Comparison of ENCODE assay signal across 11 cellular contexts in genomic region chr22:31627223-31627731, GRCh38. TPM values are rescaled to one million over a fixed set of nuclear protein-coding genes. Genes with fewer than 3 reads are reported as not detected.
DNase-seq lines count a peak whose midpoint lies in the region; ATAC-seq and TF ChIP-seq lines count a peak whose summit lies in the region.
"Had no signal": no experiment of that assay in that cellular context is flagged by ENCODE, and none has a peak within 500 bp of the region (broad histone marks: within the 10 kb centered on the region; RNA-seq: fewer than 3 reads in every experiment).

No MANE protein-coding gene starts in this region.

- no peaks in the 10 kb centered on the region for H3K9me3 Mint-ChIP-seq in T-helper 2 cell treated with Interferon-gamma antibody and Interleukin-4, amounts not matched to agents 5 μg/mL and 100 μg/mL, for 36 hours
- no peaks in the 10 kb centered on the region for H3K9me3 Mint-ChIP-seq in stimulated activated memory B cell treated with anti-CD40 and anti-IgM and Interleukin-4, amounts not matched to agents 10 μg/mL and 1 μg/mL and 100 μg/mL, for 72 hours

- H3K36me3 Mint-ChIP-seq in T-helper 2 cell treated with Interferon-gamma antibody and Interleukin-4, amounts not matched to agents 5 μg/mL and 100 μg/mL, for 36 hours (ENCODE audit: low read depth) = peaks cover 9% of the 10 kb centered on the region
- peaks cover 29% of the 10 kb centered on the region for H3K36me3 Mint-ChIP-seq in stimulated activated memory B cell treated with anti-CD40 and anti-IgM and Interleukin-4, amounts not matched to agents 10 μg/mL and 1 μg/mL and 100 μg/mL, for 72 hours

- H3K27me3 Mint-ChIP-seq in T-helper 2 cell treated with Interferon-gamma antibody and Interleukin-4, amounts not matched to agents 5 μg/mL and 100 μg/mL, for 36 hours (ENCODE audit: low read depth) = no peaks in the 10 kb centered on the region
- no peaks in the 10 kb centered on the region for H3K27me3 Mint-ChIP-seq in stimulated activated memory B cell treated with anti-CD40 and anti-IgM and Interleukin-4, amounts not matched to agents 10 μg/mL and 1 μg/mL and 100 μg/mL, for 72 hours

- no peaks in the 10 kb centered on the region for H3K27me3 ChIP-seq in gastroesophageal sphincter
- H3K27me3 ChIP-seq: tibial artery had no signal

- no peaks in the 10 kb centered on the region for H3K9me3 ChIP-seq in gastroesophageal sphincter
- H3K9me3 ChIP-seq: tibial artery had no signal

- ATAC-seq in gastroesophageal sphincter = no peak
- no peak for ATAC-seq in stimulated activated memory B cell treated with anti-CD40 and anti-IgM and Interleukin-4, amounts not matched to agents 10 μg/mL and 1 μg/mL and 100 μg/mL, for 72 hours
- no peak for ATAC-seq in GM18867 (IDR thresholded peaks at IDR 0.05; ENCODE audit: unreplicated experiment)
- ATAC-seq in GM21390 (IDR thresholded peaks at IDR 0.05; ENCODE audit: unreplicated experiment) = no peak

- H3K4me3 ChIP-seq in gastroesophageal sphincter = no peak overlapping the region
- H3K4me3 ChIP-seq: tibial artery had no signal

- H3K36me3 ChIP-seq in gastroesophageal sphincter = peaks cover 0 to 8% of the 10 kb centered on the region in 2 donors

- H3K4me1 ChIP-seq in gastroesophageal sphincter = peaks cover 4 to 71% (median 35%) of the 10 kb centered on the region in 3 donors

- H3K27ac ChIP-seq in VCaP (peak overlapping the region; percentile 30; the same call in 1 of the 2 replicates), gastroesophageal sphincter (peak overlapping the region in 3 of 4 donors; percentile 51 to 59 (median 59))

- H3K27ac Mint-ChIP-seq in T-helper 2 cell treated with Interferon-gamma antibody and Interleukin-4, amounts not matched to agents 5 μg/mL and 100 μg/mL, for 36 hours = peak overlapping the region; percentile 65
- peak overlapping the region; percentile 85 for H3K27ac Mint-ChIP-seq in stimulated activated memory B cell treated with anti-CD40 and anti-IgM and Interleukin-4, amounts not matched to agents 10 μg/mL and 1 μg/mL and 100 μg/mL, for 72 hours

- no peak overlapping the region for H3K4me3 Mint-ChIP-seq in T-helper 2 cell treated with Interferon-gamma antibody and Interleukin-4, amounts not matched to agents 5 μg/mL and 100 μg/mL, for 36 hours
- H3K4me3 Mint-ChIP-seq in stimulated activated memory B cell treated with anti-CD40 and anti-IgM and Interleukin-4, amounts not matched to agents 10 μg/mL and 1 μg/mL and 100 μg/mL, for 72 hours = no peak overlapping the region

- TF ChIP-seq EP300 in gastroesophageal sphincter (IDR thresholded peaks at IDR 0.05) = no peak

- no CpG with 5 or more reads among the region's 8 CpGs for WGBS in gastroesophageal sphincter (ENCODE audit: low coverage in 1 of 2), 2 donors

- DNase-seq in T-helper 2 cell treated with Interferon-gamma antibody and Interleukin-4, amounts not matched to agents 5 μg/mL and 100 μg/mL, for 36 hours (ENCODE audit: low spot score) = no peak
- no peak for DNase-seq in T-helper 2 cell
- DNase-seq in germinal center (ENCODE audit: low spot score) = no peak
- DNase-seq: activated CD4-positive, alpha-beta T cell treated with anti-CD3 and anti-CD28 coated beads, Interleukin-2, amount 50 U/mL, for 48 hours; NCI-H2081; tibial artery had no signal

- no peak for TF ChIP-seq CTCF in VCaP (conservative IDR thresholded peaks at IDR 0.05)
- no peak for TF ChIP-seq CTCF in gastroesophageal sphincter (IDR thresholded peaks at IDR 0.05)

- no peak for TF ChIP-seq POLR2A in gastroesophageal sphincter (IDR thresholded peaks at IDR 0.05)

- peaks cover 19% of the 10 kb centered on the region for H3K4me1 Mint-ChIP-seq in T-helper 2 cell treated with Interferon-gamma antibody and Interleukin-4, amounts not matched to agents 5 μg/mL and 100 μg/mL, for 36 hours (ENCODE audit: low read depth)
- H3K4me1 Mint-ChIP-seq in stimulated activated memory B cell treated with anti-CD40 and anti-IgM and Interleukin-4, amounts not matched to agents 10 μg/mL and 1 μg/mL and 100 μg/mL, for 72 hours = peaks cover 70% of the 10 kb centered on the region

RNA-seq across cellular contexts. Expression of gene PISD, which starts 34.7 kb away (rescaled TPM):
- 10 to 100 TPM; 10.1 to 32.7 (median 19.2) TPM for total RNA-seq in gastroesophageal sphincter
